ENCODE assay signal across 9 cellular contexts in the genomic region with DNA sequence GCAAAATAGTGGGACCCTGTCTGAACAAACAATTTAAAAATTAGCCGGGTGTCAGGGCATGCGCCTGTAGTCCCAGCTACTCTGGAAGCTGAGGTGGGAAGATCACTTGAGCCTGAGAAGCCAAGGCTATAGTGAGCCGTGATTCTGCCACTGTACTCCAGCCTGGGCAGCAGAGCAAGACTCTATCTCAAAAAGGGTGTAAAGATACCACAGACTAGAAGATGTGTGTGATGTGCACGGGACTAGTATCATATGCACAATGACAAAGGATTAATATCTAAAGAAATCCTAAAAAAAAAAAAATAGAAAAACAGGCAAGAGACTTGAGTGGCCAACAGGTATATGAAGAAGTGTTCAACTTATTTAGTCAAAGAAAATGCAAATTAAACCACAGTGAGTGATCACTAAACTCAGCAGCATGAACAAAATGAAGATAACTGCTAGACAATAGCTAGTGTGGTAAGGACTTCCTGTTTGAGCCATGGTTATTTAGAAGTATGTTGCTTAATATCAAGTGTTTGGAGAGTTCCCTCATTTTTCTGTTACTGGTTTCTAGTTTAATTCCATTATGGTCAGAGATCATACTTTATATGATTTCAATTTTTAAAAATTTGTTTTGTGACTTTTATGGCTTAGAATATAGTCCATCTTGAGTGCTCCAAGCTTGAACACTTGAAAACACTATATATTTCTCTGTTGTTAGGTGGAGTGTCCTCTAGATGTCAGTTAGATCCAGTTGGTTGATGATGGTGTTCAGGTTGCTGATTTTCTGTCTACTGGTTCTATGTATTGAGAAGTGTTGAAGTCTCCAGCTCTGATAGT. TPM values are rescaled to one million over a fixed set of nuclear protein-coding genes. Genes with fewer than 3 reads are reported as not detected.
A peak's percentile ranks its signal among the peaks of the same experiment; 100 is the strongest.
DNase-seq lines count a peak whose midpoint lies in the region; ATAC-seq, FAIRE-seq and TF ChIP-seq lines count a peak whose summit lies in the region.
"Had no signal": no experiment of that assay in that cellular context is flagged by ENCODE, and none has a peak within 500 bp of the region (broad histone marks: within the 10 kb centered on the region; RNA-seq: fewer than 3 reads in every experiment).

No MANE protein-coding gene starts in this region.

- no peaks in the 10 kb centered on the region for H3K27me3 Mint-ChIP-seq in activated naive CD8-positive, alpha-beta T cell

- H3K4me3 Mint-ChIP-seq in activated naive CD8-positive, alpha-beta T cell, result peak overlapping the region; percentile 15

- H3F3A ChIP-seq in Loucy (ENCODE audit: low read depth), result no peaks in the 10 kb centered on the region

- H3K9me3 Mint-ChIP-seq in activated naive CD8-positive, alpha-beta T cell (ENCODE audit: low read depth), result no peaks in the 10 kb centered on the region

- FAIRE-seq in A204.1 (lab: Jason Lieb, UNC), result peak; percentile 65

- TF ChIP-seq EP300 in upper lobe of left lung (IDR thresholded peaks at IDR 0.05), result no peak

- H3K4me1 ChIP-seq in Loucy (ENCODE audit: insufficient read depth, low read length, poor library complexity, severe bottlenecking), result peaks cover 26% of the 10 kb centered on the region
- peaks cover 4 to 15% (median 11%) of the 10 kb centered on the region in 4 donors for H3K4me1 ChIP-seq in upper lobe of left lung

- H3K9ac ChIP-seq in Loucy (ENCODE audit: low read depth, low read length, poor library complexity, severe bottlenecking), result peak overlapping the region; percentile 42

- peak overlapping the region; percentile 69 for H3K4me2 ChIP-seq in Loucy (ENCODE audit: low read depth, low read length, poor library complexity, severe bottlenecking)

- H3K27ac Mint-ChIP-seq in activated naive CD8-positive, alpha-beta T cell, result peak overlapping the region; percentile 86

- TF ChIP-seq POLR2A in GM18505 (IDR thresholded peaks at IDR 0.05; ENCODE audit: borderline replicate concordance, extremely low read depth, insufficient read depth, insufficient read length) (no peak), upper lobe of left lung (IDR thresholded peaks at IDR 0.05) (no peak)

- peak; percentile 45 for ATAC-seq in GM18505 (IDR thresholded peaks at IDR 0.05; ENCODE audit: unreplicated experiment)
- ATAC-seq in upper lobe of left lung (ENCODE audit: low FRiP score in 2 of 2), result no peak
- ATAC-seq in GM21825 (IDR thresholded peaks at IDR 0.05; ENCODE audit: unreplicated experiment), result no peak

- no peaks in the 10 kb centered on the region for H4K20me1 ChIP-seq in Loucy (ENCODE audit: insufficient read depth, low read length, poor library complexity, severe bottlenecking)

- no peaks in the 10 kb centered on the region for H3K36me3 Mint-ChIP-seq in activated naive CD8-positive, alpha-beta T cell

- peak overlapping the region; percentile 71; the same call in 1 of the 2 replicates for H2AFZ ChIP-seq in Loucy (ENCODE audit: low read length)

- H3K27ac ChIP-seq in upper lobe of left lung, result peak overlapping the region in 1 of 4 donors; percentile 42

- H3K4me1 Mint-ChIP-seq in activated naive CD8-positive, alpha-beta T cell (ENCODE audit: low read depth), result peaks cover 42% of the 10 kb centered on the region

- peak overlapping the region; percentile 48 for H3K4me3 ChIP-seq in Loucy (ENCODE audit: low read length, poor library complexity, severe bottlenecking)
- H3K4me3 ChIP-seq in upper lobe of left lung, result no peak overlapping the region

- TF ChIP-seq CTCF in Loucy (conservative IDR thresholded peaks at IDR 0.05; ENCODE audit: low read length) (peak; percentile 36), upper lobe of left lung (IDR thresholded peaks at IDR 0.05) (no peak)

- H3K9me3 ChIP-seq in Loucy (ENCODE audit: insufficient read depth, low read depth, low read length), result no peaks in the 10 kb centered on the region
- no peaks in the 10 kb centered on the region for H3K9me3 ChIP-seq in upper lobe of left lung

- H3K36me3 ChIP-seq in Loucy (ENCODE audit: insufficient read depth, low read length) (no peaks in the 10 kb centered on the region), upper lobe of left lung (no peaks in the 10 kb centered on the region)

- DNase-seq in epidermal melanocyte (ENCODE audit: insufficient read length, low spot score) (no peak), NCI-H1694 (lab: John Stamatoyannopoulos, UW) (no peak), upper lobe of left lung (no peak)
- DNase-seq: EL had no signal

- no peaks in the 10 kb centered on the region for H3K9me2 ChIP-seq in Loucy (replicated peaks; ENCODE audit: low read depth, low read length)

- H3K27me3 ChIP-seq in Loucy (ENCODE audit: insufficient read depth, low read length, poor library complexity, severe bottlenecking) (no peaks in the 10 kb centered on the region), upper lobe of left lung (no peaks in the 10 kb centered on the region)

- 0 out of 2 replicates have a peak, but pooled peaks cover 3% of the 10 kb centered on the region for H3K79me2 ChIP-seq in Loucy (ENCODE audit: insufficient read depth, low read length)

- WGBS in upper lobe of left lung, 2 donors, result 69 to 78% methylated on average over 4 of the region's 4 CpGs

RNA-seq across cellular contexts. Expression of a gene that starts 14.7 kb away (rescaled TPM):
- 10 to 100 TPM in 1 of 6 donors, 1 to 10 TPM in 5; 4.6 to 10.5 (median 6.0) TPM for total RNA-seq in upper lobe of left lung

RNA-seq across cellular contexts. Expression of a gene that starts 28.4 kb away (rescaled TPM):
- total RNA-seq in upper lobe of left lung, result 10 to 100 TPM in 4 of 6 donors, 1 to 10 TPM in 2; 6.4 to 34.6 (median 18.7) TPM

RNA-seq across cellular contexts. Expression of a gene that starts 48.9 kb away (rescaled TPM):
- 10 to 100 TPM in 1 of 6 donors, 1 to 10 TPM in 5; 2.6 to 19.9 (median 3.9) TPM for total RNA-seq in upper lobe of left lung
